20 cellular contexts compared by ENCODE assay signal in the genomic region with DNA sequence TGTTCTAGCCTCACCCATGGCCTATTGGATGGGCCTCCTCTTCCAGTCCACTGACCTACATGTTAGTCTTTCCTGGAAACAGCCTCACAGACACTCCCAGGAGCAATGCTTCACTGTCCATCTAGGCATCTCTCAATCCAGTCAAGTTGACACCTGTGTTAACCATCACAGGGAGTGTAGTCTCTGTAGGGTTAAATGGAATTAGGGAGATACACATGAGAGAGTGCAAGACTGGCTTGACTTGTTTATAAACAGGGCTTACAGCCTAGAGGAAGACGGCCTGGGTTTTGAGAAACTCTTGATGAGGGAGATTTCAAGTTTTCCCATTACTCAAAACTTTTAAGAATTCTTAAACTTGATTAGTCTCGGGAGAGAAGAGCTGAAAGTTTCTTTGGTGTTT. TPM values are rescaled to one million over a fixed set of nuclear protein-coding genes. Genes with fewer than 3 reads are reported as not detected.
DNase-seq lines count a peak whose midpoint lies in the region; ATAC-seq, FAIRE-seq and TF ChIP-seq lines count a peak whose summit lies in the region.
"Had no signal": no experiment of that assay in that cellular context is flagged by ENCODE, and none has a peak within 500 bp of the region (broad histone marks: within the 10 kb centered on the region; RNA-seq: fewer than 3 reads in every experiment).

No MANE protein-coding gene starts in this region.

- H3K27me3 ChIP-seq in bronchial epithelial cell (ENCODE audit: control insufficient read depth, insufficient read depth, low read length): no peaks in the 10 kb centered on the region
- H3K27me3 ChIP-seq: BLaER1 treated with 17β-estradiol and CSF1 and Interleukin-3, amounts not matched to agents 10 nM and 100 nM had no signal

- peak overlapping the region; percentile 13 for H3K4me3 Mint-ChIP-seq in type B pancreatic cell
- H3K4me3 Mint-ChIP-seq: B cell; CD4-positive, alpha-beta T cell; CD8-positive, alpha-beta T cell had no signal

- no peaks in the 10 kb centered on the region for H3K4me1 Mint-ChIP-seq in type B pancreatic cell (ENCODE audit: unreplicated experiment)
- H3K4me1 Mint-ChIP-seq: B cell had no signal

- H3K4me3 ChIP-seq in bronchial epithelial cell (ENCODE audit: low read depth, low read length): no peak overlapping the region
- H3K4me3 ChIP-seq in epithelial cell of esophagus (ENCODE audit: low read length): no peak overlapping the region
- H3K4me3 ChIP-seq: A549; BLaER1 treated with 17β-estradiol and CSF1 and Interleukin-3, amounts not matched to agents 10 nM and 100 nM had no signal

- DNase-seq in bronchial epithelial cell (ENCODE audit: low read depth): no peak
- DNase-seq in epithelial cell of esophagus (ENCODE audit: low read depth): peak; percentile 52
- no peak for DNase-seq in type B pancreatic cell (ENCODE audit: extremely low spot score, unreplicated experiment)
- DNase-seq in hippocampal formation (lab: John Stamatoyannopoulos, UW): no peak
- DNase-seq: AML-193; Caco-2; Calu3; CD4-positive, alpha-beta T cell; CD8-positive, alpha-beta T cell; DMS79 treated with DMSO at 0.1 percent for 48 hours; GF-D8 had no signal

- H3K9me3 Mint-ChIP-seq in type B pancreatic cell: peaks cover 4% of the 10 kb centered on the region

- peaks cover 3% of the 10 kb centered on the region for H3K27me3 Mint-ChIP-seq in type B pancreatic cell

- no peaks in the 10 kb centered on the region for H3K36me3 ChIP-seq in bronchial epithelial cell (ENCODE audit: control insufficient read depth, insufficient read depth, low read length)
- H3K36me3 ChIP-seq: BLaER1 treated with 17β-estradiol and CSF1 and Interleukin-3, amounts not matched to agents 10 nM and 100 nM had no signal

- H3K36me3 Mint-ChIP-seq in type B pancreatic cell: no peaks in the 10 kb centered on the region

- peak overlapping the region; percentile 44 for H3K27ac Mint-ChIP-seq in type B pancreatic cell
- H3K27ac Mint-ChIP-seq: B cell; CD4-positive, alpha-beta T cell; CD8-positive, alpha-beta T cell had no signal

- no peak for ATAC-seq in HG02870 (IDR thresholded peaks at IDR 0.05; ENCODE audit: unreplicated experiment)
- ATAC-seq: A549; CD8-positive, alpha-beta T cell had no signal

- peak; percentile 89 for FAIRE-seq in bronchial epithelial cell (lab: Jason Lieb, UNC)
- FAIRE-seq: A549, D721Med, G401.6, GM12891, GM19239 had no signal

- no peak for TF ChIP-seq CTCF in bronchial epithelial cell (IDR thresholded peaks at IDR 0.05; ENCODE audit: insufficient read depth, low read length, severe bottlenecking)
- no peak for TF ChIP-seq CTCF in epithelial cell of esophagus (IDR thresholded peaks at IDR 0.05; ENCODE audit: insufficient read depth, low read depth, low read length, missing control alignments)
- TF ChIP-seq CTCF in type B pancreatic cell (conservative IDR thresholded peaks at IDR 0.05): no peak

RNA-seq across cellular contexts. Expression of a gene that starts 18.9 kb away (rescaled TPM):
- total RNA-seq in bronchial epithelial cell (not detected in 2 replicates), type B pancreatic cell (ENCODE audit: low replicate concordance) (not detected in 2 replicates)
- total RNA-seq: A172; B cell; Caco-2; Calu3; CD4-positive, alpha-beta T cell; CD8-positive, alpha-beta T cell had no signal

RNA-seq across cellular contexts. Expression of a gene that starts 56.0 kb away (rescaled TPM):
- total RNA-seq in bronchial epithelial cell: 0.26 TPM in 1 of 2 replicates, not detected in the other
- total RNA-seq in type B pancreatic cell (ENCODE audit: low replicate concordance): not detected in 2 replicates
- total RNA-seq: A172; B cell; Caco-2; Calu3; CD4-positive, alpha-beta T cell; CD8-positive, alpha-beta T cell had no signal
